In genomic region chr17:35361027-35361426, GRCh38 we compare ENCODE assay signal across 20 cellular contexts. TPM values are rescaled to one million over a fixed set of nuclear protein-coding genes. Genes with fewer than 3 reads are reported as not detected.
DNase-seq lines count a peak whose midpoint lies in the region; ATAC-seq and TF ChIP-seq lines count a peak whose summit lies in the region.
"Had no signal": no experiment of that assay in that cellular context is flagged by ENCODE, and none has a peak within 500 bp of the region (broad histone marks: within the 10 kb centered on the region; RNA-seq: fewer than 3 reads in every experiment).

No MANE protein-coding gene starts in this region.

- no peaks in the 10 kb centered on the region for H3K27me3 Mint-ChIP-seq in activated T-helper 17 cell treated with anti-CD3 and anti-CD28 coated beads, Interleukin-2, amount 50 U/mL, for 72 hours
- H3K27me3 Mint-ChIP-seq: CD4-positive, alpha-beta T cell had no signal

- H3K4me1 Mint-ChIP-seq in activated T-helper 17 cell treated with anti-CD3 and anti-CD28 coated beads, Interleukin-2, amount 50 U/mL, for 72 hours, result peaks cover 29% of the 10 kb centered on the region

- no peak overlapping the region for H3K27ac Mint-ChIP-seq in activated T-helper 17 cell treated with anti-CD3 and anti-CD28 coated beads, Interleukin-2, amount 50 U/mL, for 72 hours
- H3K27ac Mint-ChIP-seq: CD4-positive, alpha-beta T cell had no signal

- H3K36me3 ChIP-seq in heart left ventricle (peaks cover 0 to 94% (median 82%) of the 10 kb centered on the region in 9 donors), right atrium auricular region (peaks cover 29% of the 10 kb centered on the region), thoracic aorta (peaks cover 12% of the 10 kb centered on the region)

- DNase-seq in heart left ventricle (no peak), right atrium auricular region (ENCODE audit: low spot score) (no peak), EH (ENCODE audit: low read depth) (peak; percentile 5), thoracic aorta (ENCODE audit: low spot score) (no peak)
- DNase-seq: CD4-positive, alpha-beta T cell; COR-L47; DMS79; MG63; NCI-H2029 treated with DMSO at 0.1 percent for 48 hours; NCI-H446 treated with DMSO at 0.1 percent for 48 hours; NCI-H526; NCI-H82; PC-9; SHP77 had no signal

- H3K4me1 ChIP-seq in heart left ventricle (peaks cover 0 to 40% (median 13%) of the 10 kb centered on the region in 12 donors), right atrium auricular region (peaks cover 0 to 24% of the 10 kb centered on the region in 2 donors), thoracic aorta (ENCODE audit: control insufficient read depth in 1 of 2, low read depth in 2 of 2) (peaks cover 5 to 16% of the 10 kb centered on the region in 2 donors)

- H3K9me3 ChIP-seq in heart left ventricle, result no peaks in the 10 kb centered on the region
- no peaks in the 10 kb centered on the region for H3K9me3 ChIP-seq in right atrium auricular region
- no peaks in the 10 kb centered on the region for H3K9me3 ChIP-seq in thoracic aorta
- H3K9me3 ChIP-seq: BLaER1, MG63 had no signal

- peak overlapping the region; percentile 27 for H3K4me3 Mint-ChIP-seq in activated T-helper 17 cell treated with anti-CD3 and anti-CD28 coated beads, Interleukin-2, amount 50 U/mL, for 72 hours
- H3K4me3 Mint-ChIP-seq: CD4-positive, alpha-beta T cell had no signal

- TF ChIP-seq CTCF in heart left ventricle (IDR thresholded peaks at IDR 0.05) (no peak), right atrium auricular region (IDR thresholded peaks at IDR 0.05) (no peak), thoracic aorta (IDR thresholded peaks at IDR 0.05) (no peak)

- H3K27ac ChIP-seq in heart left ventricle, result no peak overlapping the region
- H3K27ac ChIP-seq in right atrium auricular region, result no peak overlapping the region
- H3K27ac ChIP-seq in thoracic aorta, result peak overlapping the region in 1 of 2 donors; percentile 8
- H3K27ac ChIP-seq: BLaER1, PC-9 had no signal

- intact Hi-C loops in heart left ventricle (cut with DNase I), result loop anchor here in 1 of 10 donors (10.0 kb wide), 1 partner anchor 74 kb away; the partner anchor contains the start of gene SLFN12

- no peaks in the 10 kb centered on the region for H3K9me3 Mint-ChIP-seq in activated T-helper 17 cell treated with anti-CD3 and anti-CD28 coated beads, Interleukin-2, amount 50 U/mL, for 72 hours
- H3K9me3 Mint-ChIP-seq: CD4-positive, alpha-beta T cell had no signal

- H3K4me3 ChIP-seq in heart left ventricle (no peak overlapping the region), right atrium auricular region (no peak overlapping the region), thoracic aorta (no peak overlapping the region)
- H3K4me3 ChIP-seq: BLaER1, K562, MG63, PC-9 had no signal

- peak; percentile 33 to 63 (median 48) for ATAC-seq in heart left ventricle
- no peak for ATAC-seq in activated T-helper 17 cell treated with anti-CD3 and anti-CD28 coated beads, Interleukin-2, amount 50 U/mL, for 72 hours (replicated peaks)
- peak; percentile 49 for ATAC-seq in thoracic aorta (ENCODE audit: insufficient number of reproducible peaks, low FRiP score, low read depth)
- ATAC-seq in HG03457 (IDR thresholded peaks at IDR 0.05; ENCODE audit: unreplicated experiment), result no peak
- ATAC-seq in HG02852 (IDR thresholded peaks at IDR 0.05; ENCODE audit: unreplicated experiment), result no peak
- ATAC-seq: HCT116, K562 had no signal

- H3K27me3 ChIP-seq in heart left ventricle (peaks cover 0 to 5% (median 0%) of the 10 kb centered on the region in 9 donors), right atrium auricular region (no peaks in the 10 kb centered on the region), thoracic aorta (replicated peaks; ENCODE audit: insufficient read depth) (no peaks in the 10 kb centered on the region)
- H3K27me3 ChIP-seq: BLaER1, MG63 had no signal

- 29 to 52% (median 42%) methylated on average over 1 of the region's 1 CpG for WGBS in heart left ventricle, 4 donors

- H3K36me3 Mint-ChIP-seq in activated T-helper 17 cell treated with anti-CD3 and anti-CD28 coated beads, Interleukin-2, amount 50 U/mL, for 72 hours (ENCODE audit: low read depth), result peaks cover 98% of the 10 kb centered on the region

- TF ChIP-seq POLR2A in heart left ventricle (IDR thresholded peaks at IDR 0.05), result no peak

RNA-seq across cellular contexts. Expression of gene SLFN11, which starts 12.4 kb away (rescaled TPM):
- total RNA-seq in heart left ventricle (10 to 100 TPM; 15.3 to 46.0 (median 17.5) TPM), right atrium auricular region (10 to 100 TPM; 19.8 to 20.8 TPM), thoracic aorta (10 to 100 TPM; 53.5 to 87.1 TPM)
- 1 to 10 TPM; 6.4 to 7.8 TPM for polyA plus RNA-seq in heart left ventricle
- 100 to 1,000 TPM in 1 of 2 donors, 10 to 100 TPM in 1; 77.5 to 112 TPM for total RNA-seq in activated T-helper 17 cell treated with anti-CD3 and anti-CD28 coated beads, Interleukin-2, amount 50 U/mL, for 72 hours

Comparison
In these comparisons a context has a peak if more than half of its experiments do, and no peak if none do; other contexts are left out.
1. ATAC-seq: peak in heart left ventricle (4 of 4) and thoracic aorta (single experiment); none in activated T-helper 17 cell treated with anti-CD3 and anti-CD28 coated beads, Interleukin-2, amount 50 U/mL, for 72 hours (single experiment), HG03457 (single experiment) and HG02852 (single experiment).